Comparison of ENCODE assay signal across 15 cellular contexts in the genomic region with DNA sequence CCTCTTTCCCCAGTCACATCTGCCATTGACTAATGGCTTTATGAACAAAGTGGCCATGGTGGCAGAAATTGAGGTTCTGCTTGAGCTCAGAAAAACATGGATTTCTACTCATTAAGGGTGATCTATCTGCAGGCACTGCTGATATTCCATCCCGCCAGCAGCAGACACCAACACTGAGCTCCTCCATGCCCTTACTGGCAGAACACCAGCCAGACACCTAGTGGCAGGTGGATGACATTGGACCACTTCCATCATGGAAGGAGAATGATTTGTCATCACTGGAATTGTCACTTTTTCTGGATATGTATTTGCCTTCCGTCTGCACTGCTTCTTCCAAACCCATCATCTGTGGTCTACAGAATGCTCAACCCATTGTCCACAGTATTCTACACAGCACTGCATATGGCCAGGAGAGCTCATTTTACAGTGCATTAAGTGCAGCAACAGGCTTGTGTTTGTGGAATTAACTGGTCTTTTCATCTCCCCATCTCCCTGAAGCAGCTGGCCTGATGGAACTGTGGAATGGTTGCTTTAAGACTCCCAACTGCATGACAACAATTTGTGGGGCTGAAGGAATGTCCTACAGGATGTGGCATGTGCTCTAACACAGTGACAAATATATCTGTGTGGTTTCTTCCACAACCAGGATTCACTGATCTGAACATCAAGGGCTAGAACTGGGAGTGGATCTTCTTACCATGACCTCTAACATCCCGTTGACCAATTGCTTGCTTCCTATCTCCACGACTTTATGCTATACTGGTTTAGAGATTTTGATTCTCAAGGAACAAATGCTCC.
"Had no signal": no experiment of that assay in that cellular context is flagged by ENCODE, and none has a peak within 500 bp of the region (broad histone marks: within the 10 kb centered on the region; RNA-seq: fewer than 3 reads in every experiment).

No MANE protein-coding gene starts in this region.

- ATAC-seq: activated naive CD8-positive, alpha-beta T cell treated with anti-CD3 and anti-CD28 coated beads, Interleukin-2, amount 50 U/mL, for 24 hours; heart left ventricle had no signal

- H3K9me3 ChIP-seq: ascending aorta, heart left ventricle, left ventricle myocardium inferior, ovary, uterus had no signal

- DNase-seq: activated CD4-positive, alpha-beta memory T cell treated with anti-CD3 and anti-CD28 coated beads for 36 hours; activated naive CD4-positive, alpha-beta T cell; activated naive CD8-positive, alpha-beta T cell treated with anti-CD3 and anti-CD28 coated beads, Interleukin-2, amount 50 U/mL, for 24 hours; activated T-cell treated with anti-CD3 and anti-CD28 coated beads, Interleukin-2, amount 50 U/mL, for 48 hours; left ventricle myocardium inferior; mesenchymal stem cell; stimulated activated CD4-positive, alpha-beta T cell treated with anti-CD3 and anti-CD28 coated beads, Interleukin-15, amount 100 ng/mL, for 24 hours; uterus had no signal

- FAIRE-seq: colon, endothelial cell of umbilical vein, frontal cortex, keratinocyte had no signal

- H3K27ac ChIP-seq: ascending aorta, heart left ventricle, left ventricle myocardium inferior, ovary, uterus had no signal

- H3K4me1 ChIP-seq: ascending aorta, heart left ventricle, left ventricle myocardium inferior, uterus had no signal

- H3K27me3 ChIP-seq: ascending aorta, ovary, uterus had no signal

- H3K4me3 ChIP-seq: ascending aorta, heart left ventricle, left ventricle myocardium inferior, ovary, uterus had no signal

- H3K36me3 ChIP-seq: ascending aorta, heart left ventricle, left ventricle myocardium inferior, ovary, uterus had no signal
